8 cellular contexts compared by ENCODE assay signal in genomic region chr5:43042176-43042625, GRCh38. TPM values are rescaled to one million over a fixed set of nuclear protein-coding genes. Genes with fewer than 3 reads are reported as not detected.
A peak's percentile ranks its signal among the peaks of the same experiment; 100 is the strongest.
DNase-seq lines count a peak whose midpoint lies in the region; ATAC-seq and TF ChIP-seq lines count a peak whose summit lies in the region.

No MANE protein-coding gene starts in this region.

- POLR2A ChIA-PET in Panc1 (lab: Charles Lee) = interaction anchor here (2.2 to 2.4 kb wide), 2 partner anchors 19 to 22 kb away, joined by 9 to 10 read pairs; no protein-coding TSS in a partner anchor

- peak overlapping the region; percentile 99 for H3K27ac ChIP-seq in Panc1 (ENCODE audit: low read length)

- H3K4me1 ChIP-seq in Panc1 (ENCODE audit: control insufficient read depth, insufficient read depth, low read length) = peaks cover 17% of the 10 kb centered on the region

- no peaks in the 10 kb centered on the region for H3K9me3 Mint-ChIP-seq in osteocyte (ENCODE audit: unreplicated experiment)
- H3K9me3 Mint-ChIP-seq in type B pancreatic cell = no peaks in the 10 kb centered on the region

- H3K36me3 Mint-ChIP-seq in osteocyte (ENCODE audit: unreplicated experiment) = peaks cover 2% of the 10 kb centered on the region
- no peaks in the 10 kb centered on the region for H3K36me3 Mint-ChIP-seq in type B pancreatic cell

- H3K4me3 Mint-ChIP-seq in osteocyte (ENCODE audit: unreplicated experiment) (peak overlapping the region; percentile 85), type B pancreatic cell (peak overlapping the region; percentile 85)

- in situ Hi-C loops in Panc1 (cut with HindIII; ENCODE audit: low pct_unique_long_range_greater_than_20kb, low sequenced_read_pairs) = no loop called here

- H3K27me3 ChIP-seq in Panc1 (ENCODE audit: control insufficient read depth, insufficient read depth, low read length) = no peaks in the 10 kb centered on the region

- no TSS peak for BruUV-seq in Panc1 (replicated peaks; lab: Mats Ljungman, UMichigan)

- H3K27me3 Mint-ChIP-seq in osteocyte (ENCODE audit: unreplicated experiment) (no peaks in the 10 kb centered on the region), type B pancreatic cell (peaks cover 88% of the 10 kb centered on the region)

- DNase-seq in D341Med (ENCODE audit: low spot score) (peak; percentile 62), HUDEP-2 (lab: John Stamatoyannopoulos, UW; ENCODE audit: unreplicated experiment in 76 of 76) (peak in 48 of 76 experiments; percentile 10 to 79 (median 54)), Panc1 (ENCODE audit: low read depth, low spot score) (no peak), foreskin melanocyte (peak; percentile 71), osteocyte (ENCODE audit: extremely low spot score, unreplicated experiment) (no peak), type B pancreatic cell (ENCODE audit: extremely low spot score, unreplicated experiment) (no peak)
- DNase-seq in activated T-helper 9 cell treated with anti-CD3 and anti-CD28 coated beads, Interleukin-2, amount 50 U/mL, for 16 hours (ENCODE audit: low read depth) = peak; percentile 72

- 0 out of 2 replicates have a peak, but pooled peaks cover 2% of the 10 kb centered on the region for H3K36me3 ChIP-seq in Panc1 (ENCODE audit: control insufficient read depth, insufficient read depth, low read length)

- H3K4me3 ChIP-seq in Panc1 (ENCODE audit: low read depth in 2 of 2, low read length in 2 of 2) = peak overlapping the region; percentile 58 to 77

- H3K27ac Mint-ChIP-seq in osteocyte (ENCODE audit: unreplicated experiment) (peak overlapping the region; percentile 99), type B pancreatic cell (peak overlapping the region; percentile 83)

- ATAC-seq in GM21381 (IDR thresholded peaks at IDR 0.05; ENCODE audit: unreplicated experiment) (peak; percentile 28), Panc1 (peak; percentile 8)

- TF ChIP-seq CTCF in Panc1 (IDR thresholded peaks at IDR 0.05) = peak; percentile 29
- TF ChIP-seq CTCF in osteocyte (IDR thresholded peaks at IDR 0.05) = no peak
- TF ChIP-seq CTCF in type B pancreatic cell (conservative IDR thresholded peaks at IDR 0.05) = peak; percentile 38

- intact Hi-C loops in Panc1 (cut with micrococcal nuclease; ENCODE audit: unreplicated experiment) = loop anchor here (2.0 to 10.0 kb wide), 2 partner anchors 23 to 127 kb away; no protein-coding TSS in a partner anchor

- CTCF ChIA-PET in Panc1 (lab: Charles Lee) = interaction anchor here (0.6 to 2.4 kb wide), 4 partner anchors 22 to 134 kb away, joined by 3 to 9 read pairs (median 8); no protein-coding TSS in a partner anchor

- H3K4me1 Mint-ChIP-seq in osteocyte (ENCODE audit: unreplicated experiment) (peaks cover 53% of the 10 kb centered on the region), type B pancreatic cell (ENCODE audit: unreplicated experiment) (peaks cover 24% of the 10 kb centered on the region)

- no peaks in the 10 kb centered on the region for H3K9me3 ChIP-seq in Panc1 (ENCODE audit: control insufficient read depth, insufficient read depth, low read depth, low read length)

RNA-seq across cellular contexts. Expression of gene ANXA2R, which starts 2.1 kb away (rescaled TPM):
- total RNA-seq in Panc1 (2021; ENCODE audit: unreplicated experiment) = 6.2 TPM
- polyA plus RNA-seq in Panc1 (2012; ENCODE audit: insufficient read length) = 4.0 TPM
- 5.2 and 5.3 TPM in 2 replicates for total RNA-seq in osteocyte
- total RNA-seq in type B pancreatic cell (ENCODE audit: low replicate concordance) = 0.34 and 0.74 TPM in 2 replicates

Comparison
In these comparisons a context has a peak if more than half of its experiments do, and no peak if none do; other contexts are left out.
1. DNase-seq: peak in D341Med (single experiment), HUDEP-2 (48 of 76), activated T-helper 9 cell treated with anti-CD3 and anti-CD28 coated beads, Interleukin-2, amount 50 U/mL, for 16 hours (single experiment) and foreskin melanocyte (single experiment); none in Panc1 (single experiment), osteocyte (single experiment) and type B pancreatic cell (single experiment).